Comparison of ENCODE assay signal across 10 cellular contexts in genomic region chr7:7416031-7416968, GRCh38.
DNase-seq lines count a peak whose midpoint lies in the region; ATAC-seq and TF ChIP-seq lines count a peak whose summit lies in the region.
"Had no signal": no experiment of that assay in that cellular context is flagged by ENCODE, and none has a peak within 500 bp of the region (broad histone marks: within the 10 kb centered on the region; RNA-seq: fewer than 3 reads in every experiment).

No MANE protein-coding gene starts in this region.

- H3K27ac ChIP-seq in Peyer's patch: peak overlapping the region in 3 of 4 donors; percentile 35 to 80 (median 49)
- H3K27ac ChIP-seq: SJSA1 had no signal

- TF ChIP-seq CTCF in Peyer's patch (IDR thresholded peaks at IDR 0.05) (no peak), fibroblast of the aortic adventitia (IDR thresholded peaks at IDR 0.05; ENCODE audit: insufficient read depth, low read length) (no peak)

- H3K9me3 ChIP-seq in Peyer's patch: no peaks in the 10 kb centered on the region
- H3K9me3 ChIP-seq: SJSA1 had no signal

- TF ChIP-seq POLR2A in Peyer's patch (IDR thresholded peaks at IDR 0.05): no peak

- H3K4me1 ChIP-seq in Peyer's patch: peaks cover 0 to 9% (median 0%) of the 10 kb centered on the region in 4 donors
- H3K4me1 ChIP-seq: SJSA1 had no signal

- H3K27me3 ChIP-seq in Peyer's patch: no peaks in the 10 kb centered on the region

- ATAC-seq in GM21381 (IDR thresholded peaks at IDR 0.05; ENCODE audit: unreplicated experiment): peak; percentile 71
- ATAC-seq in HG02763 (IDR thresholded peaks at IDR 0.05; ENCODE audit: unreplicated experiment): no peak

- DNase-seq in A172 (ENCODE audit: low spot score) (peak; percentile 64), Peyer's patch (peak in 1 of 3 donors; percentile 66), fibroblast of the aortic adventitia (ENCODE audit: low read depth) (peak; percentile 88), SHP77 (lab: John Stamatoyannopoulos, UW) (no peak), T-helper 1 cell (no peak), NCI-H524 treated with DMSO at 0.1 percent for 48 hours (lab: John Stamatoyannopoulos, UW) (no peak)
- DNase-seq: cerebellar nuclear complex had no signal

- H3K36me3 ChIP-seq in Peyer's patch: no peaks in the 10 kb centered on the region
- H3K36me3 ChIP-seq: SJSA1 had no signal

- H3K4me3 ChIP-seq in Peyer's patch (no peak overlapping the region), fibroblast of the aortic adventitia (ENCODE audit: low read depth, low read length) (no peak overlapping the region)
- H3K4me3 ChIP-seq: SJSA1 had no signal

Comparison
In these comparisons a context has a peak if more than half of its experiments do, and no peak if none do; other contexts are left out.
1. DNase-seq: peak in A172 (single experiment) and fibroblast of the aortic adventitia (single experiment); none in SHP77 (0 of 2), T-helper 1 cell (0 of 5) and NCI-H524 treated with DMSO at 0.1 percent for 48 hours (single experiment).